In the genomic region with DNA sequence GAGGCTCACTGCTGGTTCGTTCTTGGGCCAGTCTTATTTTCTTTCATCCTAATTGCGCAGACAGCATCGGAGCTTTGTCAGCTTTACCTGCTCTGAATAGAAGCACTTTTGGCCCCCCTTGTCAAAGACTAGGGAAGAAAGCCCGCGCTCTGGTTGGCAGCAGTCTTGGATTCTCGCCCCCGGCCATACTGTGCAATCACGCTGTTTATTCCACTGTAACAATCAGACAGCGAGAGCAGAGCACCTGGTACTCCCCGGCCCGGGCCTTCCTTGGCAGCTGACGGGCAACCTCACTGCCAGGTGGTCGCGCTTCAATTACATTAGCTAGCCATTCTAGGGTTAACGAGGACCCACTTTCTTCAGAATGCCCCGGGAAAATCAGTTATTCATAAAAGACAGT, we compare ENCODE assay signal across 19 cellular contexts.
DNase-seq lines count a peak whose midpoint lies in the region; ATAC-seq and TF ChIP-seq lines count a peak whose summit lies in the region.
"Had no signal": no experiment of that assay in that cellular context is flagged by ENCODE, and none has a peak within 500 bp of the region (broad histone marks: within the 10 kb centered on the region; RNA-seq: fewer than 3 reads in every experiment).

No MANE protein-coding gene starts in this region.

- no peak for ATAC-seq in activated naive CD8-positive, alpha-beta T cell treated with anti-CD3 and anti-CD28 coated beads, Interleukin-2, amount 50 U/mL, for 24 hours
- ATAC-seq in GM18861 (IDR thresholded peaks at IDR 0.05; ENCODE audit: unreplicated experiment) = no peak
- ATAC-seq: CD8-positive, alpha-beta T cell; natural killer cell treated with Interleukin-12 subunit alpha and Interleukin-12 subunit beta and Interleukin-15 and Interleukin-18, amount 100 ng/mL, for 72 hours had no signal

- no peak for TF ChIP-seq CTCF in Peyer's patch (IDR thresholded peaks at IDR 0.05)

- no peaks in the 10 kb centered on the region for H3K27me3 ChIP-seq in Peyer's patch

- H3K9me3 Mint-ChIP-seq in activated naive CD8-positive, alpha-beta T cell treated with anti-CD3 and anti-CD28 coated beads, Interleukin-2, amount 50 U/mL, for 24 hours = no peaks in the 10 kb centered on the region
- H3K9me3 Mint-ChIP-seq: activated CD4-positive, alpha-beta T cell treated with anti-CD3 and anti-CD28 coated beads, Interleukin-2, amount 10 ng/mL, durations not matched to agents 24 days and 14 days; CD8-positive, alpha-beta T cell; natural killer cell treated with Interleukin-12 subunit alpha and Interleukin-12 subunit beta and Interleukin-15 and Interleukin-18, amount 100 ng/mL, for 72 hours; stimulated activated naive CD8-positive, alpha-beta T cell treated with anti-CD3 and anti-CD28 coated beads, Interleukin-15, Interleukin-2, amounts not matched to agents 100 ng/mL and 50 ng/mL, for 24 hours had no signal

- H3K36me3 Mint-ChIP-seq in activated naive CD8-positive, alpha-beta T cell treated with anti-CD3 and anti-CD28 coated beads, Interleukin-2, amount 50 U/mL, for 24 hours (ENCODE audit: low read depth) = peaks cover 5% of the 10 kb centered on the region
- H3K36me3 Mint-ChIP-seq: natural killer cell treated with Interleukin-12 subunit alpha and Interleukin-12 subunit beta and Interleukin-15 and Interleukin-18, amount 100 ng/mL, for 72 hours had no signal

- H3K27ac ChIP-seq in Peyer's patch = no peak overlapping the region
- H3K27ac ChIP-seq: RWPE1 had no signal

- DNase-seq in DMS 273 treated with DMSO at 0.1 percent for 48 hours (lab: John Stamatoyannopoulos, UW) (peak; percentile 35), NCI-H128 (lab: John Stamatoyannopoulos, UW; ENCODE audit: unreplicated experiment) (peak; percentile 35), NCI-H2171 treated with DMSO at 0.1 percent for 48 hours (lab: John Stamatoyannopoulos, UW) (peak; percentile 97), cerebellar cortex (ENCODE audit: low spot score) (peak; percentile 75), Peyer's patch (no peak)
- DNase-seq in activated effector memory CD4-positive, alpha-beta T cell treated with Interleukin-2 at 50 U/mL for 16 hours = no peak
- DNase-seq in activated naive CD8-positive, alpha-beta T cell treated with anti-CD3 and anti-CD28 coated beads, Interleukin-2, amount 50 U/mL, for 24 hours = no peak
- DNase-seq: activated CD4-positive, alpha-beta T cell treated with anti-CD3 and anti-CD28 coated beads, Interleukin-2, amount 10 ng/mL, durations not matched to agents 24 days and 14 days; activated CD8-positive, alpha-beta memory T cell treated with anti-CD3 and anti-CD28 coated beads, Interleukin-2, amount 50 U/mL, for 48 hours; activated gamma-delta T cell treated with Interleukin-2 at 50 U/mL for 16 hours; CD8-positive, alpha-beta T cell; foreskin melanocyte; KG1; stimulated activated CD4-positive, alpha-beta T cell treated with anti-CD3 and anti-CD28 coated beads, Interleukin-1b, Interleukin-23, amount 100 ng/mL, for 48 hours; trophoblast cell had no signal

- peaks cover 0 to 8% (median 0%) of the 10 kb centered on the region in 3 donors for H3K36me3 ChIP-seq in Peyer's patch

- no peaks in the 10 kb centered on the region for H3K27me3 Mint-ChIP-seq in activated naive CD8-positive, alpha-beta T cell treated with anti-CD3 and anti-CD28 coated beads, Interleukin-2, amount 50 U/mL, for 24 hours
- H3K27me3 Mint-ChIP-seq: activated CD4-positive, alpha-beta T cell treated with anti-CD3 and anti-CD28 coated beads, Interleukin-2, amount 10 ng/mL, durations not matched to agents 24 days and 14 days; natural killer cell treated with Interleukin-12 subunit alpha and Interleukin-12 subunit beta and Interleukin-15 and Interleukin-18, amount 100 ng/mL, for 72 hours; stimulated activated naive CD8-positive, alpha-beta T cell treated with anti-CD3 and anti-CD28 coated beads, Interleukin-15, Interleukin-2, amounts not matched to agents 100 ng/mL and 50 ng/mL, for 24 hours had no signal

- H3K4me3 ChIP-seq in Peyer's patch = no peak overlapping the region

- H3K4me1 Mint-ChIP-seq in activated naive CD8-positive, alpha-beta T cell treated with anti-CD3 and anti-CD28 coated beads, Interleukin-2, amount 50 U/mL, for 24 hours = peaks cover 13% of the 10 kb centered on the region

- no peak for TF ChIP-seq POLR2A in Peyer's patch (IDR thresholded peaks at IDR 0.05)

- H3K27ac Mint-ChIP-seq in activated naive CD8-positive, alpha-beta T cell treated with anti-CD3 and anti-CD28 coated beads, Interleukin-2, amount 50 U/mL, for 24 hours = no peak overlapping the region
- H3K27ac Mint-ChIP-seq: activated CD4-positive, alpha-beta T cell treated with anti-CD3 and anti-CD28 coated beads, Interleukin-2, amount 10 ng/mL, durations not matched to agents 24 days and 14 days; CD8-positive, alpha-beta T cell; stimulated activated naive CD8-positive, alpha-beta T cell treated with anti-CD3 and anti-CD28 coated beads, Interleukin-15, Interleukin-2, amounts not matched to agents 100 ng/mL and 50 ng/mL, for 24 hours had no signal

- no peaks in the 10 kb centered on the region for H3K9me3 ChIP-seq in Peyer's patch

- H3K4me3 Mint-ChIP-seq in activated naive CD8-positive, alpha-beta T cell treated with anti-CD3 and anti-CD28 coated beads, Interleukin-2, amount 50 U/mL, for 24 hours = no peak overlapping the region
- H3K4me3 Mint-ChIP-seq: activated CD4-positive, alpha-beta T cell treated with anti-CD3 and anti-CD28 coated beads, Interleukin-2, amount 10 ng/mL, durations not matched to agents 24 days and 14 days; CD8-positive, alpha-beta T cell; natural killer cell treated with Interleukin-12 subunit alpha and Interleukin-12 subunit beta and Interleukin-15 and Interleukin-18, amount 100 ng/mL, for 72 hours; stimulated activated naive CD8-positive, alpha-beta T cell treated with anti-CD3 and anti-CD28 coated beads, Interleukin-15, Interleukin-2, amounts not matched to agents 100 ng/mL and 50 ng/mL, for 24 hours had no signal

- H3K4me1 ChIP-seq in Peyer's patch = no peaks in the 10 kb centered on the region

Comparison
In these comparisons a context has a peak if more than half of its experiments do, and no peak if none do; other contexts are left out.
1. DNase-seq: peak in DMS 273 treated with DMSO at 0.1 percent for 48 hours (single experiment), NCI-H128 (single experiment), NCI-H2171 treated with DMSO at 0.1 percent for 48 hours (single experiment) and cerebellar cortex (single experiment); none in activated effector memory CD4-positive, alpha-beta T cell treated with Interleukin-2 at 50 U/mL for 16 hours (single experiment), activated naive CD8-positive, alpha-beta T cell treated with anti-CD3 and anti-CD28 coated beads, Interleukin-2, amount 50 U/mL, for 24 hours (single experiment) and Peyer's patch (0 of 3).